8 cellular contexts compared by ENCODE assay signal in the genomic region with DNA sequence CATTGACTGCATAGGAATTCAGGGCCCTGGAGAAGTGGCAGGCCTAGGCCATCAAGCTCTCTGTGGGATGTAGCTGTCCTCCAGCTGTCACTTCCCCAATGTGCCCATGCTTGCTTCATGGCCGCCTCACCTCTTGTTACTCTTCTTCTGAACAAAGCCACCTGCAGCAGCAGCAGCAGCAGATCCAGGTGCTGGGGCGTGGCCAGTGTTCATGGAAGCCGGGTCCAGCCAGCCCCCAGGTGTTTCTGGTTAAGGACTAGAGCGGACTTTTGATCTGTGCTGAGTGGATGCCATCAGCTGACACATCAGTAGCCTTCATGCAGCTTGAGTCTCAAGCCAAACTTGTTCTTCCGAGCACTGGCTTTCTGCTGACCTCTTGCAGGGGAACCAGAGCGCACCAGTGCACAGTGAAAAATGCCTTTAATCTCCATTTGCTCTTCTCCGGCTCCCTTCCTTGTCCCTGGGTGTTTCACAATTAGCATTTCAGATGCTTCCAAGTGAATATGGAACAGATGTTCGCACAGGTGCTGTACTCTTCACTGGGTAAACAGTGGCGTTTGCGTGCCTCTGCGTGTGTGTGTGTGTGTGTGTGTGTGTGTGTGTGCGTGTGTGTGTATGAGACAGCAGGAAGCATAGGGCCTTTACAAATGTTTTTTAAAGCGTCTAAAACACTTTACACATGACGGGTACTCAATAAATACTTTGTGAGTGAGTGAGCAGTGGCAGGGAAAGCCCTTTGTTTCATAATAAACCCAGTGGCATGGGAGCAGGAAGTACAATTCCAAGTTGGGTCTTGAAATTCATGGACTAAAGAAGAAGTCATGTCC. TPM values are rescaled to one million over a fixed set of nuclear protein-coding genes. Genes with fewer than 3 reads are reported as not detected.
DNase-seq lines count a peak whose midpoint lies in the region; ATAC-seq and TF ChIP-seq lines count a peak whose summit lies in the region.

No MANE protein-coding gene starts in this region.

- no peak overlapping the region for H3K4me3 Mint-ChIP-seq in immature natural killer cell

- DNase-seq in COLO668 (lab: John Stamatoyannopoulos, UW; ENCODE audit: unreplicated experiment) = peak; percentile 98
- peak; percentile 92 for DNase-seq in NCI-H2029 (lab: John Stamatoyannopoulos, UW)
- peak; percentile 59 to 82 (median 70) for DNase-seq in body of pancreas
- peak; percentile 70 to 78 for DNase-seq in lung microvascular endothelial cell (ENCODE audit: low read depth in 2 of 2)
- no peak for DNase-seq in middle frontal gyrus (ENCODE audit: extremely low spot score, low spot score)
- no peak for DNase-seq in COLO829 (ENCODE audit: low spot score)
- no peak for DNase-seq in immature natural killer cell

- H3K27me3 Mint-ChIP-seq in immature natural killer cell (ENCODE audit: low read depth in 3 of 3) = peaks cover 0 to 3% (median 1%) of the 10 kb centered on the region in 3 donors

- no peak overlapping the region for H3K4me3 ChIP-seq in body of pancreas

- no peaks in the 10 kb centered on the region for H3K27me3 ChIP-seq in body of pancreas

- ATAC-seq in body of pancreas = peak; percentile 36
- no peak for ATAC-seq in HG02642 (IDR thresholded peaks at IDR 0.05; ENCODE audit: poor library complexity, unreplicated experiment)

- no peaks in the 10 kb centered on the region for H3K4me1 Mint-ChIP-seq in immature natural killer cell

- peak overlapping the region; percentile 84 to 94 (median 88) for H3K27ac ChIP-seq in body of pancreas

- H3K36me3 Mint-ChIP-seq in immature natural killer cell = no peaks in the 10 kb centered on the region

- H3K4me1 ChIP-seq in body of pancreas = peaks cover 77% of the 10 kb centered on the region

- no peak for TF ChIP-seq CTCF in body of pancreas (IDR thresholded peaks at IDR 0.05)

- H3K9me3 Mint-ChIP-seq in immature natural killer cell = no peaks in the 10 kb centered on the region

- H3K27ac Mint-ChIP-seq in immature natural killer cell = no peak overlapping the region

- WGBS in body of pancreas, 2 donors = 23 to 34% methylated on average over 14 of the region's 14 CpGs

- peak in 2 of 3 donors; percentile 18 to 30 for TF ChIP-seq POLR2A in body of pancreas (IDR thresholded peaks at IDR 0.05)

- no peaks in the 10 kb centered on the region for H3K9me3 ChIP-seq in body of pancreas

- intact Hi-C loops in body of pancreas (cut with DNase I) = no loop called here

- H3K36me3 ChIP-seq in body of pancreas (replicated peaks in 1 of 2; ENCODE audit: insufficient read depth in 1 of 2, low read depth in 2 of 2) = no peaks in the 10 kb centered on the region

RNA-seq across cellular contexts. Expression of a gene that starts 20.1 kb away (rescaled TPM):
- total RNA-seq in body of pancreas (10 to 100 TPM; 45.1 to 78.4 TPM), lung microvascular endothelial cell (3.8 and 4.6 TPM in 2 replicates)
- 1 to 10 TPM in 2 of 3 donors, not detected in 1; 3.0 to 3.1 TPM for polyA plus RNA-seq in immature natural killer cell

RNA-seq across cellular contexts. Expression of a gene that starts 55.9 kb away (rescaled TPM):
- total RNA-seq in body of pancreas = 10 to 100 TPM in 1 of 2 donors, 1 to 10 TPM in 1; 6.9 to 15.3 TPM
- 13.1 and 15.9 TPM in 2 replicates for total RNA-seq in lung microvascular endothelial cell
- 10 to 100 TPM; 31.3 to 36.6 (median 33.1) TPM for polyA plus RNA-seq in immature natural killer cell

RNA-seq across cellular contexts. Expression of a gene that starts 56.1 kb away (rescaled TPM):
- total RNA-seq in body of pancreas (10 to 100 TPM; 52.7 TPM), lung microvascular endothelial cell (30.2 and 31.4 TPM in 2 replicates)
- 10 to 100 TPM in 2 of 3 donors, 1 to 10 TPM in 1; 7.8 to 34.2 (median 11.0) TPM for polyA plus RNA-seq in immature natural killer cell

Comparison
In these comparisons a context has a peak if more than half of its experiments do, and no peak if none do; other contexts are left out.
1. DNase-seq: peak in COLO668 (single experiment), NCI-H2029 (single experiment), body of pancreas (4 of 4) and lung microvascular endothelial cell (2 of 2); none in middle frontal gyrus (single experiment), COLO829 (single experiment) and immature natural killer cell (0 of 3).